33 cellular contexts compared by ENCODE assay signal in genomic region chr5:175803254-175803653, GRCh38.
"Had no signal": no experiment of that assay in that cellular context is flagged by ENCODE, and none has a peak within 500 bp of the region (broad histone marks: within the 10 kb centered on the region; RNA-seq: fewer than 3 reads in every experiment).

No MANE protein-coding gene starts in this region.

- H3K27ac Mint-ChIP-seq: activated B cell treated with CpG ODN at 0.5 μM for 24 hours; activated CD4-positive, alpha-beta memory T cell treated with anti-CD3 and anti-CD28 coated beads, Interleukin-2, amount 10 ng/mL, durations not matched to agents 7 days and 5 days; activated CD4-positive, alpha-beta T cell treated with anti-CD3 and anti-CD28 coated beads, Interleukin-2, amount 10 ng/mL, durations not matched to agents 7 days and 5 days; activated CD8-positive, alpha-beta memory T cell treated with anti-CD3 and anti-CD28 coated beads, Interleukin-2, amount 10 ng/mL, durations not matched to agents 7 days and 5 days; activated CD8-positive, alpha-beta T cell treated with anti-CD3 and anti-CD28 coated beads, Interleukin-2, amount 10 ng/mL, durations not matched to agents 7 days and 5 days; activated naive CD4-positive, alpha-beta T cell treated with anti-CD3 and anti-CD28 coated beads, Interleukin-2, amount 10 ng/mL, durations not matched to agents 7 days and 5 days; activated naive CD4-positive, alpha-beta T cell treated with anti-CD3 and anti-CD28 coated beads, Interleukin-2, amount 50 U/mL, for 24 hours; activated naive CD8-positive, alpha-beta T cell; activated naive CD8-positive, alpha-beta T cell treated with anti-CD3 and anti-CD28 coated beads, Interleukin-2, amount 10 ng/mL, durations not matched to agents 7 days and 5 days; activated naive CD8-positive, alpha-beta T cell treated with anti-CD3 and anti-CD28 coated beads, Interleukin-2, amount 50 U/mL, for 24 hours; activated T-cell treated with anti-CD3 and anti-CD28 coated beads, Interleukin-2, amount 50 U/mL, for 24 hours; activated T-helper 2 cell treated with anti-CD3 and anti-CD28 coated beads, Interferon-gamma antibody, Interleukin-2, Interleukin-4, amounts not matched to agents 10 μg/mL and 5 μg/mL and 100 μg/mL, durations not matched to agents 14 hours and 24 hours and 36 hours; brain; T-helper 1 cell treated with Interleukin-12 subunit alpha and Interleukin-12 subunit beta and Interleukin-4 antibody, amounts not matched to agents 30 μg/mL and 1 μg/mL, for 36 hours; T-helper 2 cell treated with Interferon-gamma antibody and Interleukin-4, amounts not matched to agents 5 μg/mL and 100 μg/mL, for 36 hours had no signal

- H3K36me3 Mint-ChIP-seq: activated CD8-positive, alpha-beta memory T cell treated with anti-CD3 and anti-CD28 coated beads, Interleukin-2, amount 10 ng/mL, durations not matched to agents 7 days and 5 days; activated naive CD4-positive, alpha-beta T cell treated with anti-CD3 and anti-CD28 coated beads, Interleukin-2, amount 10 ng/mL, durations not matched to agents 7 days and 5 days; activated naive CD4-positive, alpha-beta T cell treated with anti-CD3 and anti-CD28 coated beads, Interleukin-2, amount 50 U/mL, for 24 hours had no signal

- DNase-seq: activated B cell treated with CpG ODN at 0.5 μM for 24 hours; activated CD4-positive, alpha-beta memory T cell treated with anti-CD3 and anti-CD28 coated beads, Interleukin-2, amount 10 ng/mL, durations not matched to agents 7 days and 5 days; activated CD4-positive, alpha-beta T cell treated with anti-CD3 and anti-CD28 coated beads for 48 hours; activated CD4-positive, alpha-beta T cell treated with anti-CD3 and anti-CD28 coated beads, Interleukin-2, amount 10 ng/mL, durations not matched to agents 7 days and 5 days; activated CD4-positive, alpha-beta T cell treated with anti-CD3 and anti-CD28 coated beads, Interleukin-2, amount 50 U/mL, for 48 hours; activated CD4-positive, CD25-positive, alpha-beta regulatory T cell treated with anti-CD3 and anti-CD28 coated beads, Interleukin-2, amount 50 U/mL, for 72 hours; activated CD8-positive, alpha-beta memory T cell treated with anti-CD3 and anti-CD28 coated beads for 24 hours; activated CD8-positive, alpha-beta memory T cell treated with anti-CD3 and anti-CD28 coated beads, Interleukin-2, amount 10 ng/mL, durations not matched to agents 7 days and 5 days; activated CD8-positive, alpha-beta memory T cell treated with anti-CD3 and anti-CD28 coated beads, Interleukin-2, amount 50 U/mL, for 48 hours; activated CD8-positive, alpha-beta T cell treated with anti-CD3 and anti-CD28 coated beads, Interleukin-2, amount 10 ng/mL, durations not matched to agents 7 days and 5 days; activated effector memory CD4-positive, alpha-beta T cell treated with Interleukin-2 at 50 U/mL for 16 hours; activated gamma-delta T cell; activated naive CD4-positive, alpha-beta T cell treated with anti-CD3 and anti-CD28 coated beads, Interleukin-2, amount 10 ng/mL, durations not matched to agents 7 days and 5 days; activated naive CD4-positive, alpha-beta T cell treated with Interleukin-2 at 50 U/mL for 16 hours; activated naive CD8-positive, alpha-beta T cell treated with anti-CD3 and anti-CD28 coated beads, Interleukin-2, amount 10 ng/mL, durations not matched to agents 7 days and 5 days; activated naive CD8-positive, alpha-beta T cell treated with anti-CD3 and anti-CD28 coated beads, Interleukin-2, amount 50 U/mL, for 24 hours; activated T-cell treated with anti-CD3 and anti-CD28 coated beads, Interleukin-2, amount 50 U/mL, for 24 hours; activated T-cell treated with anti-CD3 and anti-CD28 coated beads, Interleukin-2, amount 50 U/mL, for 48 hours; amygdala; anterior cingulate cortex; central memory CD4-positive, alpha-beta T cell; T-helper 1 cell; T-helper 2 cell; T-helper 9 cell had no signal

- H3K36me3 ChIP-seq: ascending aorta had no signal

- H3K27ac ChIP-seq: ascending aorta, VCaP had no signal

- H3K9me3 ChIP-seq: ascending aorta had no signal

- H3K27me3 ChIP-seq: ascending aorta had no signal

- ATAC-seq: activated CD8-positive, alpha-beta memory T cell treated with anti-CD3 and anti-CD28 coated beads, Interleukin-2, amount 10 ng/mL, durations not matched to agents 7 days and 5 days; activated CD8-positive, alpha-beta T cell treated with anti-CD3 and anti-CD28 coated beads, Interleukin-2, amount 10 ng/mL, durations not matched to agents 7 days and 5 days; activated naive CD8-positive, alpha-beta T cell treated with anti-CD3 and anti-CD28 coated beads, Interleukin-2, amount 50 U/mL, for 24 hours had no signal

- H3K9me3 Mint-ChIP-seq: activated B cell treated with CpG ODN at 0.5 μM for 24 hours; activated CD4-positive, alpha-beta memory T cell treated with anti-CD3 and anti-CD28 coated beads, Interleukin-2, amount 10 ng/mL, durations not matched to agents 7 days and 5 days; activated CD4-positive, alpha-beta T cell treated with anti-CD3 and anti-CD28 coated beads, Interleukin-2, amount 10 ng/mL, durations not matched to agents 7 days and 5 days; activated naive CD4-positive, alpha-beta T cell treated with anti-CD3 and anti-CD28 coated beads, Interleukin-2, amount 10 ng/mL, durations not matched to agents 7 days and 5 days; activated naive CD4-positive, alpha-beta T cell treated with anti-CD3 and anti-CD28 coated beads, Interleukin-2, amount 50 U/mL, for 24 hours; activated naive CD8-positive, alpha-beta T cell treated with anti-CD3 and anti-CD28 coated beads, Interleukin-2, amount 10 ng/mL, durations not matched to agents 7 days and 5 days; activated naive CD8-positive, alpha-beta T cell treated with anti-CD3 and anti-CD28 coated beads, Interleukin-2, amount 50 U/mL, for 24 hours; activated T-cell treated with anti-CD3 and anti-CD28 coated beads, Interleukin-2, amount 50 U/mL, for 24 hours; activated T-helper 2 cell treated with anti-CD3 and anti-CD28 coated beads, Interferon-gamma antibody, Interleukin-2, Interleukin-4, amounts not matched to agents 10 μg/mL and 5 μg/mL and 100 μg/mL, durations not matched to agents 14 hours and 24 hours and 36 hours; brain; T-helper 1 cell treated with Interleukin-12 subunit alpha and Interleukin-12 subunit beta and Interleukin-4 antibody, amounts not matched to agents 30 μg/mL and 1 μg/mL, for 36 hours; T-helper 2 cell treated with Interferon-gamma antibody and Interleukin-4, amounts not matched to agents 5 μg/mL and 100 μg/mL, for 36 hours had no signal

- H3K4me3 Mint-ChIP-seq: activated B cell treated with CpG ODN at 0.5 μM for 24 hours; activated CD4-positive, alpha-beta memory T cell treated with anti-CD3 and anti-CD28 coated beads, Interleukin-2, amount 10 ng/mL, durations not matched to agents 7 days and 5 days; activated CD4-positive, alpha-beta T cell treated with anti-CD3 and anti-CD28 coated beads, Interleukin-2, amount 10 ng/mL, durations not matched to agents 7 days and 5 days; activated CD8-positive, alpha-beta memory T cell treated with anti-CD3 and anti-CD28 coated beads, Interleukin-2, amount 10 ng/mL, durations not matched to agents 7 days and 5 days; activated CD8-positive, alpha-beta T cell treated with anti-CD3 and anti-CD28 coated beads, Interleukin-2, amount 10 ng/mL, durations not matched to agents 7 days and 5 days; activated naive CD4-positive, alpha-beta T cell treated with anti-CD3 and anti-CD28 coated beads, Interleukin-2, amount 10 ng/mL, durations not matched to agents 7 days and 5 days; activated naive CD4-positive, alpha-beta T cell treated with anti-CD3 and anti-CD28 coated beads, Interleukin-2, amount 50 U/mL, for 24 hours; activated naive CD8-positive, alpha-beta T cell; activated naive CD8-positive, alpha-beta T cell treated with anti-CD3 and anti-CD28 coated beads, Interleukin-2, amount 10 ng/mL, durations not matched to agents 7 days and 5 days; activated naive CD8-positive, alpha-beta T cell treated with anti-CD3 and anti-CD28 coated beads, Interleukin-2, amount 50 U/mL, for 24 hours; activated T-cell treated with anti-CD3 and anti-CD28 coated beads, Interleukin-2, amount 50 U/mL, for 24 hours; brain; T-helper 1 cell treated with Interleukin-12 subunit alpha and Interleukin-12 subunit beta and Interleukin-4 antibody, amounts not matched to agents 30 μg/mL and 1 μg/mL, for 36 hours; T-helper 2 cell treated with Interferon-gamma antibody and Interleukin-4, amounts not matched to agents 5 μg/mL and 100 μg/mL, for 36 hours had no signal

- H3K4me1 ChIP-seq: ascending aorta had no signal

- FAIRE-seq: TTC549 had no signal

- H3K4me1 Mint-ChIP-seq: activated B cell treated with CpG ODN at 0.5 μM for 24 hours; activated CD4-positive, alpha-beta memory T cell treated with anti-CD3 and anti-CD28 coated beads, Interleukin-2, amount 10 ng/mL, durations not matched to agents 7 days and 5 days; activated CD4-positive, alpha-beta T cell treated with anti-CD3 and anti-CD28 coated beads, Interleukin-2, amount 10 ng/mL, durations not matched to agents 7 days and 5 days; activated CD8-positive, alpha-beta memory T cell treated with anti-CD3 and anti-CD28 coated beads, Interleukin-2, amount 10 ng/mL, durations not matched to agents 7 days and 5 days; activated naive CD4-positive, alpha-beta T cell treated with anti-CD3 and anti-CD28 coated beads, Interleukin-2, amount 10 ng/mL, durations not matched to agents 7 days and 5 days; activated naive CD4-positive, alpha-beta T cell treated with anti-CD3 and anti-CD28 coated beads, Interleukin-2, amount 50 U/mL, for 24 hours; activated naive CD8-positive, alpha-beta T cell treated with anti-CD3 and anti-CD28 coated beads, Interleukin-2, amount 50 U/mL, for 24 hours had no signal

- H3K4me3 ChIP-seq: ascending aorta had no signal
